Comparison of ENCODE assay signal across 2 cellular contexts in the genomic region with DNA sequence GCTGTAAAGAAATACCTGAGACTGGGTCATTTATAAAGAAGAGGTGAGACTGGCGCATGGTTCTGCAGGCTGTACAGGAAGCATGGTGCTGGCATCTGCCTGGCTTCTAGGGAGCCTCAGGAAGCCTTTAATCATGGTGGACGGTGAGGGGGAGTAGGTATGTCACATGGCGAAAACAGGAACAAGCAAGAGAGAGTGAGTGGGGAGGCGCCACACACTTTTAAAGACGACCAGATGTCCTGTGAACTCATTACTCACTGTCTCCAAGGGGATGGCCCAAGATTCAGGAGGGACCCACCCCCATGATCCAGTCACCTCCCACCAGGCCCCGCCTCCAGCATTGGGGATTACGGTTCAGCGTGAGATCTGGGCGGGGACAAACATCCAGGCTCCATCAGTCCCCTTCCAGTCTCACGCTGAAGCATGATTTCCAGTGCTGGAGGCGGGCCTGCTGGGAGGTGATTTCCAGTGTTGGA.
TF ChIP-seq lines count a peak whose summit lies in the region.

No MANE protein-coding gene starts in this region.

TF ChIP-seq in Ishikawa, 13 proteins besides CTCF, POLR2A, EP300 and RAD21:
- no peak for TF ChIP-seq TCF12 (IDR thresholded peaks at IDR 0.05; ENCODE audit: low read depth)
- TF ChIP-seq, protein P1, sequence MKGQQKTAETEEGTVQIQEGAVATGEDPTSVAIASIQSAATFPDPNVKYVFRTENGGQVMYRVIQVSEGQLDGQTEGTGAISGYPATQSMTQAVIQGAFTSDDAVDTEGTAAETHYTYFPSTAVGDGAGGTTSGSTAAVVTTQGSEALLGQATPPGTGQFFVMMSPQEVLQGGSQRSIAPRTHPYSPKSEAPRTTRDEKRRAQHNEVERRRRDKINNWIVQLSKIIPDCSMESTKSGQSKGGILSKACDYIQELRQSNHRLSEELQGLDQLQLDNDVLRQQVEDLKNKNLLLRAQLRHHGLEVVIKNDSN (IDR thresholded peaks at IDR 0.05), result 0 out of 2 replicates have a peak, but pooled peaks have one; percentile 14

TF ChIP-seq in HepG2, 621 proteins besides CTCF, POLR2A, EP300 and RAD21:
- TF ChIP-seq, protein P2, sequence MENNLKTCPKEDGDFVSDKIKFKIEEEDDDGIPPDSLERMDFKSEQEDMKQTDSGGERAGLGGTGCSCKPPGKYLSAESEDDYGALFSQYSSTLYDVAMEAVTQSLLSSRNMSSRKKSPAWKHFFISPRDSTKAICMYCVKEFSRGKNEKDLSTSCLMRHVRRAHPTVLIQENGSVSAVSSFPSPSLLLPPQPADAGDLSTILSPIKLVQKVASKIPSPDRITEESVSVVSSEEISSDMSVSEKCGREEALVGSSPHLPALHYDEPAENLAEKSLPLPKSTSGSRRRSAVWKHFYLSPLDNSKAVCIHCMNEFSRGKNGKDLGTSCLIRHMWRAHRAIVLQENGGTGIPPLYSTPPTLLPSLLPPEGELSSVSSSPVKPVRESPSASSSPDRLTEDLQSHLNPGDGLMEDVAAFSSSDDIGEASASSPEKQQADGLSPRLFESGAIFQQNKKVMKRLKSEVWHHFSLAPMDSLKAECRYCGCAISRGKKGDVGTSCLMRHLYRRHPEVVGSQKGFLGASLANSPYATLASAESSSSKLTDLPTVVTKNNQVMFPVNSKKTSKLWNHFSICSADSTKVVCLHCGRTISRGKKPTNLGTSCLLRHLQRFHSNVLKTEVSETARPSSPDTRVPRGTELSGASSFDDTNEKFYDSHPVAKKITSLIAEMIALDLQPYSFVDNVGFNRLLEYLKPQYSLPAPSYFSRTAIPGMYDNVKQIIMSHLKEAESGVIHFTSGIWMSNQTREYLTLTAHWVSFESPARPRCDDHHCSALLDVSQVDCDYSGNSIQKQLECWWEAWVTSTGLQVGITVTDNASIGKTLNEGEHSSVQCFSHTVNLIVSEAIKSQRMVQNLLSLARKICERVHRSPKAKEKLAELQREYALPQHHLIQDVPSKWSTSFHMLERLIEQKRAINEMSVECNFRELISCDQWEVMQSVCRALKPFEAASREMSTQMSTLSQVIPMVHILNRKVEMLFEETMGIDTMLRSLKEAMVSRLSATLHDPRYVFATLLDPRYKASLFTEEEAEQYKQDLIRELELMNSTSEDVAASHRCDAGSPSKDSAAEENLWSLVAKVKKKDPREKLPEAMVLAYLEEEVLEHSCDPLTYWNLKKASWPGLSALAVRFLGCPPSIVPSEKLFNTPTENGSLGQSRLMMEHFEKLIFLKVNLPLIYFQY (CRISPR knock-in tag; IDR thresholded peaks at IDR 0.05; ENCODE audit: borderline replicate concordance), result no peak
- TF ChIP-seq ZFP82 (CRISPR knock-in tag; IDR thresholded peaks at IDR 0.05; ENCODE audit: borderline replicate concordance) (no peak), FOXK1 (CRISPR knock-in tag; IDR thresholded peaks at IDR 0.05; ENCODE audit: borderline replicate concordance, low read depth) (no peak), ZNF777 (CRISPR knock-in tag; IDR thresholded peaks at IDR 0.05) (no peak), SP4 (CRISPR knock-in tag; IDR thresholded peaks at IDR 0.05) (no peak), NFKB2 (CRISPR knock-in tag; IDR thresholded peaks at IDR 0.05; ENCODE audit: borderline replicate concordance) (no peak), ZNF510 (CRISPR knock-in tag; IDR thresholded peaks at IDR 0.05; ENCODE audit: low read depth) (no peak), PAX8 (CRISPR knock-in tag; IDR thresholded peaks at IDR 0.05; ENCODE audit: borderline replicate concordance) (no peak)
- TF ChIP-seq, protein P3, sequence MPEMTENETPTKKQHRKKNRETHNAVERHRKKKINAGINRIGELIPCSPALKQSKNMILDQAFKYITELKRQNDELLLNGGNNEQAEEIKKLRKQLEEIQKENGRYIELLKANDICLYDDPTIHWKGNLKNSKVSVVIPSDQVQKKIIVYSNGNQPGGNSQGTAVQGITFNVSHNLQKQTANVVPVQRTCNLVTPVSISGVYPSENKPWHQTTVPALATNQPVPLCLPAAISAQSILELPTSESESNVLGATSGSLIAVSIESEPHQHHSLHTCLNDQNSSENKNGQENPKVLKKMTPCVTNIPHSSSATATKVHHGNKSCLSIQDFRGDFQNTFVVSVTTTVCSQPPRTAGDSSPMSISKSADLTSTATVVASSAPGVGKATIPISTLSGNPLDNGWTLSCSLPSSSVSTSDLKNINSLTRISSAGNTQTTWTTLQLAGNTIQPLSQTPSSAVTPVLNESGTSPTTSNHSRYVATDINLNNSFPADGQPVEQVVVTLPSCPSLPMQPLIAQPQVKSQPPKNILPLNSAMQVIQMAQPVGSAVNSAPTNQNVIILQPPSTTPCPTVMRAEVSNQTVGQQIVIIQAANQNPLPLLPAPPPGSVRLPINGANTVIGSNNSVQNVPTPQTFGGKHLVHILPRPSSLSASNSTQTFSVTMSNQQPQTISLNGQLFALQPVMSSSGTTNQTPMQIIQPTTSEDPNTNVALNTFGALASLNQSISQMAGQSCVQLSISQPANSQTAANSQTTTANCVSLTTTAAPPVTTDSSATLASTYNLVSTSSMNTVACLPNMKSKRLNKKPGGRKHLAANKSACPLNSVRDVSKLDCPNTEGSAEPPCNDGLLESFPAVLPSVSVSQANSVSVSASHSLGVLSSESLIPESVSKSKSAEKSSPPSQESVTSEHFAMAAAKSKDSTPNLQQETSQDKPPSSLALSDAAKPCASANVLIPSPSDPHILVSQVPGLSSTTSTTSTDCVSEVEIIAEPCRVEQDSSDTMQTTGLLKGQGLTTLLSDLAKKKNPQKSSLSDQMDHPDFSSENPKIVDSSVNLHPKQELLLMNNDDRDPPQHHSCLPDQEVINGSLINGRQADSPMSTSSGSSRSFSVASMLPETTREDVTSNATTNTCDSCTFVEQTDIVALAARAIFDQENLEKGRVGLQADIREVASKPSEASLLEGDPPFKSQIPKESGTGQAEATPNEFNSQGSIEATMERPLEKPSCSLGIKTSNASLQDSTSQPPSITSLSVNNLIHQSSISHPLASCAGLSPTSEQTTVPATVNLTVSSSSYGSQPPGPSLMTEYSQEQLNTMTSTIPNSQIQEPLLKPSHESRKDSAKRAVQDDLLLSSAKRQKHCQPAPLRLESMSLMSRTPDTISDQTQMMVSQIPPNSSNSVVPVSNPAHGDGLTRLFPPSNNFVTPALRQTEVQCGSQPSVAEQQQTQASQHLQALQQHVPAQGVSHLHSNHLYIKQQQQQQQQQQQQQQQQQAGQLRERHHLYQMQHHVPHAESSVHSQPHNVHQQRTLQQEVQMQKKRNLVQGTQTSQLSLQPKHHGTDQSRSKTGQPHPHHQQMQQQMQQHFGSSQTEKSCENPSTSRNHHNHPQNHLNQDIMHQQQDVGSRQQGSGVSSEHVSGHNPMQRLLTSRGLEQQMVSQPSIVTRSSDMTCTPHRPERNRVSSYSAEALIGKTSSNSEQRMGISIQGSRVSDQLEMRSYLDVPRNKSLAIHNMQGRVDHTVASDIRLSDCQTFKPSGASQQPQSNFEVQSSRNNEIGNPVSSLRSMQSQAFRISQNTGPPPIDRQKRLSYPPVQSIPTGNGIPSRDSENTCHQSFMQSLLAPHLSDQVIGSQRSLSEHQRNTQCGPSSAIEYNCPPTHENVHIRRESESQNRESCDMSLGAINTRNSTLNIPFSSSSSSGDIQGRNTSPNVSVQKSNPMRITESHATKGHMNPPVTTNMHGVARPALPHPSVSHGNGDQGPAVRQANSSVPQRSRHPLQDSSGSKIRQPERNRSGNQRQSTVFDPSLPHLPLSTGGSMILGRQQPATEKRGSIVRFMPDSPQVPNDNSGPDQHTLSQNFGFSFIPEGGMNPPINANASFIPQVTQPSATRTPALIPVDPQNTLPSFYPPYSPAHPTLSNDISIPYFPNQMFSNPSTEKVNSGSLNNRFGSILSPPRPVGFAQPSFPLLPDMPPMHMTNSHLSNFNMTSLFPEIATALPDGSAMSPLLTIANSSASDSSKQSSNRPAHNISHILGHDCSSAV (CRISPR knock-in tag; IDR thresholded peaks at IDR 0.05; ENCODE audit: borderline replicate concordance), result no peak
- TF ChIP-seq, protein P4, sequence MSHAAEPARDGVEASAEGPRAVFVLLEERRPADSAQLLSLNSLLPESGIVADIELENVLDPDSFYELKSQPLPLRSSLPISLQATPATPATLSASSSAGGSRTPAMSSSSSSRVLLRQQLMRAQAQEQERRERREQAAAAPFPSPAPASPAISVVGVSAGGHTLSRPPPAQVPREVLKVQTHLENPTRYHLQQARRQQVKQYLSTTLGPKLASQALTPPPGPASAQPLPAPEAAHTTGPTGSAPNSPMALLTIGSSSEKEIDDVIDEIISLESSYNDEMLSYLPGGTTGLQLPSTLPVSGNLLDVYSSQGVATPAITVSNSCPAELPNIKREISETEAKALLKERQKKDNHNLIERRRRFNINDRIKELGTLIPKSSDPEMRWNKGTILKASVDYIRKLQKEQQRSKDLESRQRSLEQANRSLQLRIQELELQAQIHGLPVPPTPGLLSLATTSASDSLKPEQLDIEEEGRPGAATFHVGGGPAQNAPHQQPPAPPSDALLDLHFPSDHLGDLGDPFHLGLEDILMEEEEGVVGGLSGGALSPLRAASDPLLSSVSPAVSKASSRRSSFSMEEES (CRISPR knock-in tag; IDR thresholded peaks at IDR 0.05), result no peak
- TF ChIP-seq, protein P5, sequence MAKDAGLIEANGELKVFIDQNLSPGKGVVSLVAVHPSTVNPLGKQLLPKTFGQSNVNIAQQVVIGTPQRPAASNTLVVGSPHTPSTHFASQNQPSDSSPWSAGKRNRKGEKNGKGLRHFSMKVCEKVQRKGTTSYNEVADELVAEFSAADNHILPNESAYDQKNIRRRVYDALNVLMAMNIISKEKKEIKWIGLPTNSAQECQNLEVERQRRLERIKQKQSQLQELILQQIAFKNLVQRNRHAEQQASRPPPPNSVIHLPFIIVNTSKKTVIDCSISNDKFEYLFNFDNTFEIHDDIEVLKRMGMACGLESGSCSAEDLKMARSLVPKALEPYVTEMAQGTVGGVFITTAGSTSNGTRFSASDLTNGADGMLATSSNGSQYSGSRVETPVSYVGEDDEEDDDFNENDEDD (CRISPR knock-in tag; IDR thresholded peaks at IDR 0.05; ENCODE audit: borderline replicate concordance), result no peak
